ENCODE assay signal across 17 cellular contexts in the genomic region with DNA sequence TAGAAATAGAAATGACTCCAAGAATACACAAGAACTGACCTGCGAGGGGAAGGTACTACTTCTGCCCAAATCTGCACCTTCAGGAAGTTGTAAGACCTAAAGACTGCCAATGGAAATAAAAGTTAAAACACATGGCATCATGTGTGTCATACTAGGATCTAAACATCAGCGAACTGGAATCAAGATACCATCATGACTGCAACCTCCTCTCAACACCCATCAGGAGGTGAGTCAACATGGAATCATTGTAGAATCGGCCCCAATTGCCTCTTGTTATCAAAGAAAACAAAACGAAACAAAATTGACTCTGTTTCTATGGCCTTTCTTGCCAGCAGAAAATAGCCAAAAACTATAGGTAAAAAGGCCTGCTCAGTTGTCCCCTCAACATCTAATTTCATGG. TPM values are rescaled to one million over a fixed set of nuclear protein-coding genes. Genes with fewer than 3 reads are reported as not detected.
DNase-seq lines count a peak whose midpoint lies in the region; ATAC-seq, FAIRE-seq and TF ChIP-seq lines count a peak whose summit lies in the region.
"Had no signal": no experiment of that assay in that cellular context is flagged by ENCODE, and none has a peak within 500 bp of the region (broad histone marks: within the 10 kb centered on the region; RNA-seq: fewer than 3 reads in every experiment).

No MANE protein-coding gene starts in this region.

- H3K27me3 ChIP-seq in keratinocyte (ENCODE audit: control insufficient read depth, extremely low read depth, insufficient read depth, low read length) (no peaks in the 10 kb centered on the region), WERI-Rb-1 (ENCODE audit: insufficient read depth, low read depth, severe bottlenecking) (no peaks in the 10 kb centered on the region)
- H3K27me3 ChIP-seq: vagina had no signal

- peaks cover 7% of the 10 kb centered on the region for H3K9me3 Mint-ChIP-seq in activated T-helper 2 cell treated with anti-CD3 and anti-CD28 coated beads, Interferon-gamma antibody, Interleukin-2, Interleukin-4, amounts not matched to agents 10 μg/mL and 5 μg/mL and 100 μg/mL, durations not matched to agents 14 hours and 24 hours and 36 hours

- no peaks in the 10 kb centered on the region for H3K9me3 ChIP-seq in keratinocyte (ENCODE audit: control insufficient read depth, low read depth, low read length)
- no peaks in the 10 kb centered on the region for H3K9me3 ChIP-seq in WERI-Rb-1 (ENCODE audit: severe bottlenecking)
- H3K9me3 ChIP-seq: vagina had no signal

- H2AFZ ChIP-seq in keratinocyte (ENCODE audit: control insufficient read depth, low read length), result peak overlapping the region; percentile 47

- intact Hi-C loops in activated T-helper 2 cell treated with anti-CD3 and anti-CD28 coated beads, Interferon-gamma antibody, Interleukin-2, Interleukin-4, amounts not matched to agents 10 μg/mL and 5 μg/mL and 100 μg/mL, durations not matched to agents 14 hours and 24 hours and 36 hours (cut with micrococcal nuclease), result loop anchor here (1.0 to 10.0 kb wide), 3 partner anchors 15 to 791 kb away; a partner anchor contains a TSS

- H3K4me1 Mint-ChIP-seq in activated T-helper 2 cell treated with anti-CD3 and anti-CD28 coated beads, Interferon-gamma antibody, Interleukin-2, Interleukin-4, amounts not matched to agents 10 μg/mL and 5 μg/mL and 100 μg/mL, durations not matched to agents 14 hours and 24 hours and 36 hours (ENCODE audit: low read depth), result peaks cover 41% of the 10 kb centered on the region

- ATAC-seq in HG02610 (IDR thresholded peaks at IDR 0.05; ENCODE audit: unreplicated experiment) (no peak), GM18858 (IDR thresholded peaks at IDR 0.05; ENCODE audit: unreplicated experiment) (no peak)
- ATAC-seq: naive thymus-derived CD4-positive, alpha-beta T cell had no signal

- peaks cover 11% of the 10 kb centered on the region for H3K36me3 Mint-ChIP-seq in activated T-helper 2 cell treated with anti-CD3 and anti-CD28 coated beads, Interferon-gamma antibody, Interleukin-2, Interleukin-4, amounts not matched to agents 10 μg/mL and 5 μg/mL and 100 μg/mL, durations not matched to agents 14 hours and 24 hours and 36 hours (ENCODE audit: low read depth)

- H4K20me1 ChIP-seq in keratinocyte (ENCODE audit: control insufficient read depth, extremely low read depth, insufficient read depth, low read length), result no peaks in the 10 kb centered on the region

- no peaks in the 10 kb centered on the region for H3K36me3 ChIP-seq in keratinocyte (ENCODE audit: control insufficient read depth in 2 of 2, extremely low read depth in 1 of 2, insufficient read depth in 2 of 2, low read length in 2 of 2)
- H3K36me3 ChIP-seq in WERI-Rb-1, result no peaks in the 10 kb centered on the region
- H3K36me3 ChIP-seq: vagina had no signal

- H3K27ac ChIP-seq in keratinocyte (ENCODE audit: control insufficient read depth, insufficient read depth, low read length) (peak overlapping the region; percentile 45), WERI-Rb-1 (no peak overlapping the region)
- H3K27ac ChIP-seq: vagina had no signal

- peak; percentile 21 for DNase-seq in activated CD4-positive, alpha-beta T cell treated with anti-CD3 and anti-CD28 coated beads for 48 hours
- no peak for DNase-seq in activated CD4-positive, alpha-beta T cell treated with anti-CD3 and anti-CD28 coated beads, Interleukin-2, amount 50 U/mL, for 48 hours
- DNase-seq in HS-5 (ENCODE audit: low read depth) (peak; percentile 63), keratinocyte (ENCODE audit: low read depth, low spot score) (no peak), WERI-Rb-1 (no peak)
- DNase-seq in activated T-helper 2 cell treated with anti-CD3 and anti-CD28 coated beads, Interferon-gamma antibody, Interleukin-2, Interleukin-4, amounts not matched to agents 10 μg/mL and 5 μg/mL and 100 μg/mL, durations not matched to agents 14 hours and 24 hours and 36 hours (ENCODE audit: low spot score), result no peak
- DNase-seq: activated CD8-positive, alpha-beta memory T cell treated with anti-CD3 and anti-CD28 coated beads, Interleukin-2, amount 50 U/mL, for 4 hours; DMS 273 treated with DMSO at 0.1 percent for 48 hours; effector CD4-positive, alpha-beta T cell; Karpas-422; naive thymus-derived CD4-positive, alpha-beta T cell; RPMI8226; stimulated activated CD4-positive, alpha-beta T cell treated with anti-CD3 and anti-CD28 coated beads, Interleukin-2, amount 100 ng/mL, for 48 hours had no signal

- no peaks in the 10 kb centered on the region for H3K9me1 ChIP-seq in keratinocyte (ENCODE audit: control insufficient read depth, extremely low read depth, insufficient read depth, low read length)

- H3K79me2 ChIP-seq in keratinocyte (ENCODE audit: control insufficient read depth, insufficient read depth, low read length), result no peaks in the 10 kb centered on the region

- peak overlapping the region; percentile 52 for H3K4me2 ChIP-seq in keratinocyte (ENCODE audit: control insufficient read depth, extremely low read depth, insufficient read depth, low read depth, low read length)

- H3K4me3 Mint-ChIP-seq in activated T-helper 2 cell treated with anti-CD3 and anti-CD28 coated beads, Interferon-gamma antibody, Interleukin-2, Interleukin-4, amounts not matched to agents 10 μg/mL and 5 μg/mL and 100 μg/mL, durations not matched to agents 14 hours and 24 hours and 36 hours (ENCODE audit: low read depth), result no peak overlapping the region

- peak; percentile 94 for FAIRE-seq in keratinocyte (lab: Jason Lieb, UNC)

- H3K9ac ChIP-seq in keratinocyte (ENCODE audit: control insufficient read depth, extremely low read depth, insufficient read depth, low read length), result no peak overlapping the region

- no peaks in the 10 kb centered on the region for H3K4me1 ChIP-seq in keratinocyte (ENCODE audit: control insufficient read depth, extremely low read depth, insufficient read depth, low read length)
- H3K4me1 ChIP-seq: vagina had no signal

- no peak for TF ChIP-seq CTCF in keratinocyte (optimal IDR thresholded peaks at IDR 0.05 in 1 of 3, IDR thresholded peaks at IDR 0.05 in 1 of 3, conservative IDR thresholded peaks at IDR 0.05 in 1 of 3; ENCODE audit: extremely low read depth in 1 of 3, insufficient read depth in 2 of 3, low read length in 3 of 3)
- no peak for TF ChIP-seq CTCF in WERI-Rb-1 (IDR thresholded peaks at IDR 0.05; ENCODE audit: low read depth, low read length)

- dilution Hi-C loops in keratinocyte (cut with MboI; ENCODE audit: extremely low pct_ligation_motif_present, low sequenced_read_pairs), result no loop called here

- H3K4me3 ChIP-seq in keratinocyte (ENCODE audit: control insufficient read depth in 2 of 3, extremely low read depth in 1 of 3, insufficient read depth in 2 of 3, low read depth in 1 of 3, low read length in 3 of 3) (peak overlapping the region in 1 of 3 experiments; percentile 15), WERI-Rb-1 (ENCODE audit: low read depth, low read length) (no peak overlapping the region)
- H3K4me3 ChIP-seq: vagina had no signal

- no peaks in the 10 kb centered on the region for H3K27me3 Mint-ChIP-seq in activated T-helper 2 cell treated with anti-CD3 and anti-CD28 coated beads, Interferon-gamma antibody, Interleukin-2, Interleukin-4, amounts not matched to agents 10 μg/mL and 5 μg/mL and 100 μg/mL, durations not matched to agents 14 hours and 24 hours and 36 hours (ENCODE audit: low read depth)

- H3K27ac Mint-ChIP-seq in activated T-helper 2 cell treated with anti-CD3 and anti-CD28 coated beads, Interferon-gamma antibody, Interleukin-2, Interleukin-4, amounts not matched to agents 10 μg/mL and 5 μg/mL and 100 μg/mL, durations not matched to agents 14 hours and 24 hours and 36 hours, result peak overlapping the region; percentile 16

RNA-seq across cellular contexts. Expression of a gene that starts 15.1 kb away (rescaled TPM):
- total RNA-seq in activated T-helper 2 cell treated with anti-CD3 and anti-CD28 coated beads, Interferon-gamma antibody, Interleukin-2, Interleukin-4, amounts not matched to agents 10 μg/mL and 5 μg/mL and 100 μg/mL, durations not matched to agents 14 hours and 24 hours and 36 hours, result 12.4 and 15.2 TPM in 2 replicates
- polyA plus RNA-seq in keratinocyte, result 22.6 to 29.6 TPM (median 24.7 TPM) in 3 replicates
- polyA plus RNA-seq in keratinocyte (2011; ENCODE audit: low read depth), result 9.8 TPM
- 11.5 and 21.1 TPM in 2 replicates for polyA plus RNA-seq in keratinocyte (2011; cell fraction: cytosol; rRNA removed)
- polyA plus RNA-seq in keratinocyte (2011; cell fraction: nucleus; rRNA removed), result 21.6 and 22.4 TPM in 2 replicates
- 14.5 and 18.2 TPM in 2 replicates for polyA plus RNA-seq in keratinocyte (2012; ENCODE audit: low replicate concordance)
- 3.4 to 8.1 TPM (median 5.9 TPM) in 3 replicates for polyA minus RNA-seq in keratinocyte
- polyA minus RNA-seq in keratinocyte (2011; cell fraction: cytosol; rRNA and poly(A)+ RNA removed), result 12.7 TPM
- 9.2 and 15.1 TPM in 2 replicates for polyA minus RNA-seq in keratinocyte (2011; cell fraction: nucleus; rRNA and poly(A)+ RNA removed)

RNA-seq across cellular contexts. Expression of a gene that starts 44.0 kb away (rescaled TPM):
- not detected in 2 replicates for total RNA-seq in activated T-helper 2 cell treated with anti-CD3 and anti-CD28 coated beads, Interferon-gamma antibody, Interleukin-2, Interleukin-4, amounts not matched to agents 10 μg/mL and 5 μg/mL and 100 μg/mL, durations not matched to agents 14 hours and 24 hours and 36 hours
- not detected in 3 replicates for polyA plus RNA-seq in keratinocyte
- not detected for polyA plus RNA-seq in keratinocyte (2011; ENCODE audit: low read depth)
- not detected in 2 replicates for polyA plus RNA-seq in keratinocyte (2011; cell fraction: cytosol; rRNA removed)
- not detected in 2 replicates for polyA plus RNA-seq in keratinocyte (2011; cell fraction: nucleus; rRNA removed)
- 1.3 TPM in 1 of 2 replicates, not detected in the other for polyA plus RNA-seq in keratinocyte (2012; ENCODE audit: low replicate concordance)
- not detected in 3 replicates for polyA minus RNA-seq in keratinocyte
- polyA minus RNA-seq in keratinocyte (2011; cell fraction: cytosol; rRNA and poly(A)+ RNA removed), result not detected
- polyA minus RNA-seq in keratinocyte (2011; cell fraction: nucleus; rRNA and poly(A)+ RNA removed), result not detected in 2 replicates
- total RNA-seq: naive thymus-derived CD4-positive, alpha-beta T cell; renal cortical epithelial cell; vagina had no signal

Comparison
In these comparisons a context has a peak if more than half of its experiments do, and no peak if none do; other contexts are left out.
1. DNase-seq: peak in activated CD4-positive, alpha-beta T cell treated with anti-CD3 and anti-CD28 coated beads for 48 hours (single experiment) and HS-5 (single experiment); none in activated CD4-positive, alpha-beta T cell treated with anti-CD3 and anti-CD28 coated beads, Interleukin-2, amount 50 U/mL, for 48 hours (0 of 2), activated T-helper 2 cell treated with anti-CD3 and anti-CD28 coated beads, Interferon-gamma antibody, Interleukin-2, Interleukin-4, amounts not matched to agents 10 μg/mL and 5 μg/mL and 100 μg/mL, durations not matched to agents 14 hours and 24 hours and 36 hours (single experiment), keratinocyte (single experiment) and WERI-Rb-1 (single experiment).